Comparison of ENCODE assay signal across 14 cellular contexts in the genomic region with DNA sequence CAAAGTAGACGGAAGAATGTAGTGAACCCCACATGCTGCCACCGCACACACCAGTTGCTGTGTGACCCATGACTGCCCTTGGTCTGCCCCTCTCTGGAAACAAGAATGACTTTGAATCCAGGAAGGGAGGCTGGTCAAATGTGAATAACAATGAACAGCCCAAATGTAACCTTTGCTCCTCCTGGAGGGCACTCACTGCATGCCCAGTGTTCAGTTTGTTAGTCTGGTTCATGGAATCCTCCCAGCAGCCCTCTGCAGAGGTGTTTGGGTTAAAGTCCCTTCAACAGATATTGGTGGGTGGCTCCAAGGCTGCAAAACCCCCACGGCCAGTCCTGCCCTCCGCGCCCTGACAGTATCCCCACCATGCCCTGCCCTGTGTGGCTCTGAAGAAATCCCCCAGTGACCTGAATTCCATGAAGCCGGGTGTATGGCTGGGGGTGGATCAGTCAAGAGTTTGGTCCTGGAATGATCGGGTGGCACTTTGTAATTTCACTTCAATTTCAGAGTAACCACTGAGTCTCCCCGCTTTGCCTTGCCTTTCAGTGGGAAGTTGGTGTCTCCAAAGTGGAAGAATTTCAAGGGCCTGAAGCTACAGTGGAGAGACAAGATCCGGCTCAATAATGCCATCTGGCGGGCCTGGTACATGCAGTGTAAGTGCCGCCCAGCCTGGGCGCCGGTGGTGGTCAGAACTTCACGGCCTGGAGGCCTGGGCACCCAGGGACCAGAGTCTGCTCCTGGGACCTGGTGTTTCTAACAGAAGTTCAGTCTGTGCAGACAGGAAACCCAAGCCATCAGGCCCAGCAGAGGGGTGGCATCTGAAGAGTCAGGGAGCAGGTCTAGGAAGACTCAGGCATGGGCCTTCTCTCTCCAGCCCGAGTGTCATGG. TPM values are rescaled to one million over a fixed set of nuclear protein-coding genes. Genes with fewer than 3 reads are reported as not detected.
DNase-seq lines count a peak whose midpoint lies in the region; ATAC-seq, FAIRE-seq and TF ChIP-seq lines count a peak whose summit lies in the region.
"Had no signal": no experiment of that assay in that cellular context is flagged by ENCODE, and none has a peak within 500 bp of the region (broad histone marks: within the 10 kb centered on the region; RNA-seq: fewer than 3 reads in every experiment).

No MANE protein-coding gene starts in this region.

- peaks cover 10 to 31% of the 10 kb centered on the region in 2 experiments for H3K36me3 ChIP-seq in SK-N-SH (replicated peaks in 1 of 2; ENCODE audit: control insufficient read depth in 1 of 2, insufficient read depth in 2 of 2, low read length in 1 of 2)
- peaks cover 38 to 44% (median 43%) of the 10 kb centered on the region in 3 donors for H3K36me3 ChIP-seq in skeletal muscle tissue (ENCODE audit: control insufficient read depth in 3 of 3, insufficient read depth in 3 of 3, low read length in 3 of 3)

- POLR2A ChIA-PET in SK-N-SH (lab: Yijun Ruan, JAX): no interaction called here

- TF ChIP-seq RAD21 in SK-N-SH (IDR thresholded peaks at IDR 0.05; ENCODE audit: low read length): peak; percentile 38

- no peak overlapping the region for H3K4me3 ChIP-seq in SK-N-SH (ENCODE audit: low read depth in 2 of 2, low read length in 1 of 2)
- H3K4me3 ChIP-seq in skeletal muscle tissue (ENCODE audit: low read length in 3 of 3): peak overlapping the region in 1 of 3 donors; percentile 2

- WGBS in SK-N-SH (ENCODE audit: low lambda C conversion rate): 77% methylated on average over 13 of the region's 15 CpGs

- TF ChIP-seq CTCF in GM12872 (IDR thresholded peaks at IDR 0.05; ENCODE audit: insufficient read depth, low read depth, low read length): 0 out of 3 replicates have a peak, but pooled peaks have one; percentile 2
- peak; percentile 32 for TF ChIP-seq CTCF in SK-N-SH (IDR thresholded peaks at IDR 0.05)

- peaks cover 8% of the 10 kb centered on the region for H3F3A ChIP-seq in SK-N-SH (replicated peaks; ENCODE audit: insufficient read depth)

- no peak overlapping the region for H3K4me2 ChIP-seq in SK-N-SH

- intact Hi-C loops in head of caudate nucleus (cut with DNase I): no loop called here

- no peak for ATAC-seq in GM21447 (IDR thresholded peaks at IDR 0.05; ENCODE audit: unreplicated experiment)
- ATAC-seq: activated T-cell treated with anti-CD3 and anti-CD28 coated beads, Interleukin-2, amount 50 U/mL, for 72 hours; stimulated activated naive CD8-positive, alpha-beta T cell treated with anti-CD3 and anti-CD28 coated beads, Interleukin-15, Interleukin-2, amounts not matched to agents 100 U/mL and 50 U/mL, for 24 hours had no signal

- no peaks in the 10 kb centered on the region for H3K9me2 ChIP-seq in SK-N-SH

- H3K27me3 ChIP-seq in SK-N-SH (ENCODE audit: insufficient read depth): no peaks in the 10 kb centered on the region
- no peaks in the 10 kb centered on the region for H3K27me3 ChIP-seq in skeletal muscle tissue (ENCODE audit: control insufficient read depth in 3 of 3, insufficient read depth in 3 of 3, low read length in 3 of 3)

- no peak overlapping the region for H3K9ac ChIP-seq in SK-N-SH
- H3K9ac ChIP-seq in skeletal muscle tissue (ENCODE audit: low read depth in 1 of 3, low read length in 3 of 3): peak overlapping the region in 2 of 3 donors; percentile 17 to 69

- H3K9me3 ChIP-seq in SK-N-SH (no peaks in the 10 kb centered on the region), skeletal muscle tissue (ENCODE audit: control insufficient read depth in 3 of 3, low read length in 3 of 3) (no peaks in the 10 kb centered on the region)

- H4K20me1 ChIP-seq in SK-N-SH (ENCODE audit: insufficient read depth): peaks cover 18% of the 10 kb centered on the region; the same call in 1 of the 2 replicates

- no peak for TF ChIP-seq EP300 in SK-N-SH (IDR thresholded peaks at IDR 0.05; ENCODE audit: borderline replicate concordance in 1 of 2, low read depth in 1 of 2, low read length in 1 of 2)

- FAIRE-seq in urothelium cell line (lab: Jason Lieb, UNC): no peak
- FAIRE-seq: H54 had no signal

- no peak overlapping the region for H3K27ac ChIP-seq in SK-N-SH (ENCODE audit: low read depth in 2 of 2, low read length in 1 of 2)
- H3K27ac ChIP-seq in skeletal muscle tissue (ENCODE audit: low read depth, low read length): peak overlapping the region; percentile 33

- H3K4me1 ChIP-seq in SK-N-SH (ENCODE audit: control insufficient read depth in 1 of 2, insufficient read depth in 2 of 2, low read depth in 1 of 2, low read length in 1 of 2) (peaks cover 2 to 4% of the 10 kb centered on the region in 2 experiments; a peak in 2 of 4 replicates), skeletal muscle tissue (ENCODE audit: control insufficient read depth in 3 of 3, insufficient read depth in 3 of 3, low read length in 3 of 3) (peaks cover 45 to 61% (median 61%) of the 10 kb centered on the region in 3 donors)

- H2AFZ ChIP-seq in SK-N-SH (ENCODE audit: low read depth): no peak overlapping the region

- DNase-seq in SK-N-SH: no peak
- peak in 22 of 42 donors; percentile 19 to 63 (median 38) for DNase-seq in head of caudate nucleus
- DNase-seq in urothelium cell line (ENCODE audit: low spot score): no peak
- no peak for DNase-seq in NCI-H2227 treated with DMSO at 0.1 percent for 48 hours (lab: John Stamatoyannopoulos, UW)
- DNase-seq: activated T-cell treated with anti-CD3 and anti-CD28 coated beads, Interleukin-2, amount 50 U/mL, for 72 hours; Kasumi-1; stimulated activated CD4-positive, alpha-beta T cell treated with anti-CD3 and anti-CD28 coated beads, Interleukin-15, amount 100 ng/mL, for 24 hours; stimulated activated naive CD8-positive, alpha-beta T cell treated with anti-CD3 and anti-CD28 coated beads, Interleukin-15, Interleukin-2, amounts not matched to agents 100 U/mL and 50 U/mL, for 24 hours; T1000 had no signal

- H3K79me2 ChIP-seq in SK-N-SH (ENCODE audit: insufficient read depth): peaks cover 48% of the 10 kb centered on the region

- CTCF ChIA-PET in SK-N-SH (lab: Yijun Ruan, JAX): interaction anchor here (0.6 to 6.8 kb wide), 9 partner anchors 28 to 76 kb away, joined by 3 to 85 read pairs (median 3); no protein-coding TSS in a partner anchor

TF ChIP-seq in SK-N-SH, 30 proteins besides CTCF, POLR2A, EP300 and RAD21:
- TF ChIP-seq SMC3 (IDR thresholded peaks at IDR 0.05; ENCODE audit: low read depth, low read length) (peak; percentile 23; the same call in 1 of the 2 replicates), TEAD4 (IDR thresholded peaks at IDR 0.05; ENCODE audit: borderline replicate concordance, insufficient read depth) (no peak)

RNA-seq across cellular contexts. Expression of a gene that starts 47.1 kb away (rescaled TPM):
- not detected in 2 replicates for polyA plus RNA-seq in SK-N-SH (2012; rRNA removed)
- not detected in 2 replicates for polyA plus RNA-seq in SK-N-SH (2012; cell fraction: cytosol; rRNA removed)
- not detected in 2 replicates for polyA plus RNA-seq in SK-N-SH (2012; cell fraction: nucleus; rRNA removed)
- not detected for total RNA-seq in skeletal muscle tissue
- total RNA-seq: mesothelial cell of epicardium had no signal

RNA-seq across cellular contexts. Expression of a gene that starts 48.4 kb away (rescaled TPM):
- polyA plus RNA-seq in SK-N-SH (2012; rRNA removed): 6.8 and 11.0 TPM in 2 replicates
- 6.8 and 9.2 TPM in 2 replicates for polyA plus RNA-seq in SK-N-SH (2012; cell fraction: cytosol; rRNA removed)
- 42.6 and 43.4 TPM in 2 replicates for polyA plus RNA-seq in SK-N-SH (2012; cell fraction: nucleus; rRNA removed)
- 10.4 TPM for total RNA-seq in skeletal muscle tissue

RNA-seq across cellular contexts. Expression of a gene that starts 56.0 kb away (rescaled TPM):
- polyA plus RNA-seq in SK-N-SH (2012; rRNA removed): 0.94 and 1.4 TPM in 2 replicates
- 0.50 and 0.59 TPM in 2 replicates for polyA plus RNA-seq in SK-N-SH (2012; cell fraction: cytosol; rRNA removed)
- 1.5 and 1.7 TPM in 2 replicates for polyA plus RNA-seq in SK-N-SH (2012; cell fraction: nucleus; rRNA removed)
- total RNA-seq in skeletal muscle tissue: not detected

Comparison
In these comparisons a context has a peak if more than half of its experiments do, and no peak if none do; other contexts are left out.
1. DNase-seq: peak in head of caudate nucleus (22 of 42); none in SK-N-SH (single experiment), urothelium cell line (single experiment) and NCI-H2227 treated with DMSO at 0.1 percent for 48 hours (single experiment).